Comparison of ENCODE assay signal across 8 cellular contexts in genomic region chr19:48321622-48322591, GRCh38. TPM values are rescaled to one million over a fixed set of nuclear protein-coding genes. Genes with fewer than 3 reads are reported as not detected.
DNase-seq lines count a peak whose midpoint lies in the region; ATAC-seq, FAIRE-seq and TF ChIP-seq lines count a peak whose summit lies in the region.

No MANE protein-coding gene starts in this region.

- H3K4me1 ChIP-seq in right atrium auricular region = peaks cover 3 to 41% of the 10 kb centered on the region in 2 donors

- no peak for TF ChIP-seq CTCF in right atrium auricular region (IDR thresholded peaks at IDR 0.05)

- no peaks in the 10 kb centered on the region for H3K9me3 ChIP-seq in right atrium auricular region

- peak; percentile 94 for DNase-seq in NCI-H1694 treated with DMSO at 0.1 percent for 48 hours (lab: John Stamatoyannopoulos, UW)
- peak; percentile 64 to 99 (median 95) for DNase-seq in amygdala (lab: John Stamatoyannopoulos, UW)
- DNase-seq in right atrium auricular region (ENCODE audit: low spot score) = peak; percentile 99
- peak; percentile 87 for DNase-seq in pulmonary artery endothelial cell (ENCODE audit: low read depth, low spot score)
- peak; percentile 98 for DNase-seq in urothelium cell line (ENCODE audit: low spot score)

- H3K36me3 Mint-ChIP-seq in T-helper 1 cell treated with Interleukin-12 subunit alpha and Interleukin-12 subunit beta and Interleukin-4 antibody, amounts not matched to agents 30 μg/mL and 1 μg/mL, for 36 hours (ENCODE audit: low read depth) = peaks cover 18% of the 10 kb centered on the region

- FAIRE-seq in urothelium cell line (lab: Jason Lieb, UNC) = peak; percentile 63

- peak overlapping the region; percentile 96 to 98 for H3K27ac ChIP-seq in right atrium auricular region

- peak overlapping the region; percentile 93 for H3K4me3 Mint-ChIP-seq in T-helper 1 cell treated with Interleukin-12 subunit alpha and Interleukin-12 subunit beta and Interleukin-4 antibody, amounts not matched to agents 30 μg/mL and 1 μg/mL, for 36 hours

- no peaks in the 10 kb centered on the region for H3K9me3 Mint-ChIP-seq in T-helper 1 cell treated with Interleukin-12 subunit alpha and Interleukin-12 subunit beta and Interleukin-4 antibody, amounts not matched to agents 30 μg/mL and 1 μg/mL, for 36 hours

- no peaks in the 10 kb centered on the region for H3K36me3 ChIP-seq in right atrium auricular region

- H3K27me3 Mint-ChIP-seq in T-helper 1 cell treated with Interleukin-12 subunit alpha and Interleukin-12 subunit beta and Interleukin-4 antibody, amounts not matched to agents 30 μg/mL and 1 μg/mL, for 36 hours (ENCODE audit: low read depth) = no peaks in the 10 kb centered on the region

- TF ChIP-seq POLR2A in GM18505 (IDR thresholded peaks at IDR 0.05; ENCODE audit: borderline replicate concordance, extremely low read depth, insufficient read depth, insufficient read length) = peak; percentile 92

- H3K4me1 Mint-ChIP-seq in T-helper 1 cell treated with Interleukin-12 subunit alpha and Interleukin-12 subunit beta and Interleukin-4 antibody, amounts not matched to agents 30 μg/mL and 1 μg/mL, for 36 hours (ENCODE audit: low read depth) = peaks cover 45% of the 10 kb centered on the region

- H3K27ac Mint-ChIP-seq in T-helper 1 cell treated with Interleukin-12 subunit alpha and Interleukin-12 subunit beta and Interleukin-4 antibody, amounts not matched to agents 30 μg/mL and 1 μg/mL, for 36 hours = peak overlapping the region; percentile 99

- ATAC-seq in GM18505 (IDR thresholded peaks at IDR 0.05; ENCODE audit: unreplicated experiment) (peak; percentile 55), HG02943 (IDR thresholded peaks at IDR 0.05; ENCODE audit: low read depth, unreplicated experiment) (peak; percentile 65)

- H3K27me3 ChIP-seq in right atrium auricular region = no peaks in the 10 kb centered on the region

- peak overlapping the region; percentile 51 to 60 for H3K4me3 ChIP-seq in right atrium auricular region

RNA-seq across cellular contexts. Expression of gene EMP3, which starts 3.4 kb away (rescaled TPM):
- total RNA-seq in right atrium auricular region (10 to 100 TPM; 16.9 to 95.9 TPM), pulmonary artery endothelial cell (51.2 and 82.6 TPM in 2 replicates)

RNA-seq across cellular contexts. Expression of gene TMEM143, which starts 41.8 kb away (rescaled TPM):
- total RNA-seq in right atrium auricular region (10 to 100 TPM; 20.4 to 43.8 TPM), pulmonary artery endothelial cell (1.5 and 2.7 TPM in 2 replicates)

RNA-seq across cellular contexts. Expression of gene SYNGR4, which starts 42.3 kb away (rescaled TPM):
- total RNA-seq in right atrium auricular region = not detected
- not detected in 2 replicates for total RNA-seq in pulmonary artery endothelial cell

RNA-seq across cellular contexts. Expression of gene ZNF114, which starts 52.0 kb away (rescaled TPM):
- total RNA-seq in right atrium auricular region = under 1 TPM; 0.24 to 0.33 TPM
- 0.66 and 0.81 TPM in 2 replicates for total RNA-seq in pulmonary artery endothelial cell

Comparison
In these comparisons a context has a peak if more than half of its experiments do, and no peak if none do; other contexts are left out.
1. Peak in every context shown above with its lines: DNase-seq, ATAC-seq, H3K4me3 ChIP-seq and H3K27ac ChIP-seq.